In genomic region chr5:109951348-109951747, GRCh38 we compare ENCODE assay signal across 26 cellular contexts.
"Had no signal": no experiment of that assay in that cellular context is flagged by ENCODE, and none has a peak within 500 bp of the region (broad histone marks: within the 10 kb centered on the region; RNA-seq: fewer than 3 reads in every experiment).

No MANE protein-coding gene starts in this region.

- H3K9me3 ChIP-seq: ovary, psoas muscle, spleen, suprapubic skin, testis, tibial artery, transverse colon, upper lobe of right lung, uterus had no signal

- H2AFZ ChIP-seq: parathyroid adenoma had no signal

- H3K36me3 ChIP-seq: ovary, spleen, suprapubic skin, tibial artery, transverse colon, upper lobe of right lung, uterus had no signal

- H3K27me3 ChIP-seq: ovary, spleen, suprapubic skin, testis, tibial artery, transverse colon, upper lobe of right lung, uterus had no signal

- DNase-seq: naive thymus-derived CD8-positive, alpha-beta T cell; nephron progenitor cell; occipital lobe; ovary; posterior cingulate gyrus; psoas muscle; right cardiac atrium; spleen; stimulated activated CD4-positive, alpha-beta T cell treated with anti-CD3 and anti-CD28 coated beads, Interleukin-12 subunit alpha, Interleukin-12 subunit beta, amount 100 ng/mL, for 4 hours; stimulated activated CD4-positive, alpha-beta T cell treated with anti-CD3 and anti-CD28 coated beads, Interleukin-1b, Interleukin-23, amount 100 ng/mL, for 48 hours; stimulated activated CD4-positive, alpha-beta T cell treated with anti-CD3 and anti-CD28 coated beads, Interleukin-4, amount 100 ng/mL, for 1 hour; stimulated activated CD4-positive, alpha-beta T cell treated with anti-CD3 and anti-CD28 coated beads, Interleukin-4, amount 100 ng/mL, for 4 hours; stimulated activated CD8-positive, alpha-beta memory T cell treated with anti-CD3 and anti-CD28 coated beads, Interleukin-4, amount 100 ng/mL, for 48 hours; stimulated activated naive CD4-positive, alpha-beta T cell; stimulated activated naive CD8-positive, alpha-beta T cell treated with anti-CD3 and anti-CD28 coated beads, Interleukin-15, amount 100 ng/mL, for 72 hours; stimulated activated naive CD8-positive, alpha-beta T cell treated with anti-CD3 and anti-CD28 coated beads, Interleukin-15, Interleukin-2, amounts not matched to agents 100 U/mL and 50 U/mL, for 24 hours; substantia nigra; testis; tibial artery; transverse colon; upper lobe of right lung; uterus had no signal

- H3K4me2 ChIP-seq: smooth muscle cell had no signal

- H3K27ac ChIP-seq: ovary, parathyroid adenoma, psoas muscle, skin epidermis, spleen, suprapubic skin, testis, tibial artery, transverse colon, upper lobe of right lung, uterus had no signal

- H3K4me1 ChIP-seq: parathyroid adenoma, psoas muscle, spleen, testis, tibial artery, transverse colon, upper lobe of right lung, uterus had no signal

- H3K9ac ChIP-seq: parathyroid adenoma had no signal

- H3K4me3 ChIP-seq: ovary, psoas muscle, skin epidermis, smooth muscle cell, spleen, suprapubic skin, testis, tibial artery, transverse colon, upper lobe of right lung, uterus had no signal

- H3K79me2 ChIP-seq: parathyroid adenoma had no signal
